ENCODE assay signal across 16 cellular contexts in the genomic region with DNA sequence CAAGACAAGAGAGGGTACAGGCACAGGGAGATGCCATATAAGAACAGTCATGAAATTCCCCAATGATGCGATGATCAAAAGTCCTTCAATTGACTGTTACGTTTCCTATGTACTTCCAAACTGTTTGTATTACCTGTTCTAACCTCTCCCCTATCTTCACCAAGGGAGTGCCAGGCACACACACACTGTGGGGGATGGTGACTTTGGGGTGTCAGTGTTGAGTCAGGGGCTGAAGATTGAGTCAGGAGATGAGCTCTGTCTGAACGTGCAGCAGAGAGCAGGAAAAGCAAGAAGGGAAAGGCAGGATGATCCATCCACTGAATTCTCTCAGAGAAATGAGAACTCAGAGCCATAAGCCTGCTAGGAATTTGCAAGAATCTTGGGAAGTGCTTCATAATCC.
"Had no signal": no experiment of that assay in that cellular context is flagged by ENCODE, and none has a peak within 500 bp of the region (broad histone marks: within the 10 kb centered on the region; RNA-seq: fewer than 3 reads in every experiment).

No MANE protein-coding gene starts in this region.

- H3K9me3 Mint-ChIP-seq: activated naive CD4-positive, alpha-beta T cell treated with anti-CD3 and anti-CD28 coated beads, Interleukin-2, amount 50 U/mL, for 24 hours; activated T-cell treated with anti-CD3 and anti-CD28 coated beads, Interleukin-2, amount 50 U/mL, for 4 hours; stimulated activated naive CD8-positive, alpha-beta T cell treated with anti-CD3 and anti-CD28 coated beads, Interleukin-15, Interleukin-2, amounts not matched to agents 100 ng/mL and 50 ng/mL, for 24 hours; T-helper 1 cell treated with Interleukin-12 subunit alpha and Interleukin-12 subunit beta and Interleukin-4 antibody, amounts not matched to agents 30 μg/mL and 1 μg/mL, for 36 hours had no signal

- ATAC-seq: activated T-cell treated with anti-CD3 and anti-CD28 coated beads, Interleukin-2, amount 50 U/mL, for 4 hours; left lobe of liver had no signal

- H3K36me3 Mint-ChIP-seq: activated naive CD4-positive, alpha-beta T cell treated with anti-CD3 and anti-CD28 coated beads, Interleukin-2, amount 50 U/mL, for 24 hours had no signal

- H3K4me1 Mint-ChIP-seq: activated naive CD4-positive, alpha-beta T cell treated with anti-CD3 and anti-CD28 coated beads, Interleukin-2, amount 50 U/mL, for 24 hours had no signal

- H3K27me3 Mint-ChIP-seq: activated naive CD4-positive, alpha-beta T cell treated with anti-CD3 and anti-CD28 coated beads, Interleukin-2, amount 50 U/mL, for 24 hours; progenitor cell of endocrine pancreas; stimulated activated naive CD8-positive, alpha-beta T cell treated with anti-CD3 and anti-CD28 coated beads, Interleukin-15, Interleukin-2, amounts not matched to agents 100 ng/mL and 50 ng/mL, for 24 hours had no signal

- H3K27ac Mint-ChIP-seq: activated naive CD4-positive, alpha-beta T cell treated with anti-CD3 and anti-CD28 coated beads, Interleukin-2, amount 50 U/mL, for 24 hours; progenitor cell of endocrine pancreas; stimulated activated naive CD8-positive, alpha-beta T cell treated with anti-CD3 and anti-CD28 coated beads, Interleukin-15, Interleukin-2, amounts not matched to agents 100 ng/mL and 50 ng/mL, for 24 hours; T-helper 1 cell treated with Interleukin-12 subunit alpha and Interleukin-12 subunit beta and Interleukin-4 antibody, amounts not matched to agents 30 μg/mL and 1 μg/mL, for 36 hours had no signal

- H3K4me3 Mint-ChIP-seq: activated naive CD4-positive, alpha-beta T cell treated with anti-CD3 and anti-CD28 coated beads, Interleukin-2, amount 50 U/mL, for 24 hours; activated T-cell treated with anti-CD3 and anti-CD28 coated beads, Interleukin-2, amount 50 U/mL, for 4 hours; stimulated activated naive CD8-positive, alpha-beta T cell treated with anti-CD3 and anti-CD28 coated beads, Interleukin-15, Interleukin-2, amounts not matched to agents 100 ng/mL and 50 ng/mL, for 24 hours; T-helper 1 cell treated with Interleukin-12 subunit alpha and Interleukin-12 subunit beta and Interleukin-4 antibody, amounts not matched to agents 30 μg/mL and 1 μg/mL, for 36 hours had no signal

- DNase-seq: activated CD4-positive, alpha-beta T cell treated with anti-CD3 and anti-CD28 coated beads, Interleukin-2, amount 50 U/mL, for 1 hour; activated CD4-positive, CD25-positive, alpha-beta regulatory T cell treated with anti-CD3 and anti-CD28 coated beads, Interleukin-2, amount 50 U/mL, for 72 hours; activated CD8-positive, alpha-beta memory T cell treated with anti-CD3 and anti-CD28 coated beads, Interleukin-2, amount 50 U/mL, for 4 hours; activated effector memory CD4-positive, alpha-beta T cell treated with anti-CD3 and anti-CD28 coated beads, Interleukin-2, amount 50 U/mL, for 16 hours; activated T-cell treated with anti-CD3 and anti-CD28 coated beads, Interleukin-2, amount 50 U/mL, for 4 hours; dermis blood vessel endothelial cell; effector memory CD4-positive, alpha-beta T cell; foreskin melanocyte; hypothalamus; islet precursor cell; stimulated activated CD4-positive, alpha-beta T cell treated with anti-CD3 and anti-CD28 coated beads, Interleukin-2, amount 100 ng/mL, for 24 hours had no signal
